28 cellular contexts compared by ENCODE assay signal in genomic region chr17:5638596-5638995, GRCh38.
"Had no signal": no experiment of that assay in that cellular context is flagged by ENCODE, and none has a peak within 500 bp of the region (broad histone marks: within the 10 kb centered on the region; RNA-seq: fewer than 3 reads in every experiment).

No MANE protein-coding gene starts in this region.

- H3K9me3 ChIP-seq: breast epithelium had no signal

- H3K4me1 ChIP-seq: breast epithelium had no signal

- FAIRE-seq: RCC 7860, TTC549 had no signal

- DNase-seq: activated B cell treated with CpG ODN at 0.5 μM for 24 hours; activated CD4-positive, alpha-beta T cell treated with anti-CD3 and anti-CD28 coated beads for 1 hour; activated CD4-positive, alpha-beta T cell treated with anti-CD3 and anti-CD28 coated beads, Interleukin-2, amount 10 ng/mL, durations not matched to agents 24 days and 14 days; activated CD4-positive, alpha-beta T cell treated with anti-CD3 and anti-CD28 coated beads, Interleukin-2, amount 50 U/mL, for 48 hours; activated CD8-positive, alpha-beta memory T cell treated with anti-CD3 and anti-CD28 coated beads, Interleukin-2, amount 10 ng/mL, durations not matched to agents 7 days and 5 days; activated effector memory CD4-positive, alpha-beta T cell treated with Interleukin-2 at 50 U/mL for 16 hours; activated naive CD4-positive, alpha-beta T cell; activated T-cell treated with anti-CD3 and anti-CD28 coated beads, Interleukin-2, amount 50 U/mL, for 24 hours; aorta; central memory CD4-positive, alpha-beta T cell; NCI-H1092; NCI-H1417; NCI-H1930; NCI-H2171; NCI-H2227 treated with DMSO at 0.1 percent for 48 hours; NCI-H446 treated with DMSO at 0.1 percent for 48 hours; NCI-H524 treated with DMSO at 0.1 percent for 48 hours; NCI-H82; NK-92 treated with Interleukin-12 subunit alpha and Interleukin-12 subunit beta, amount 100 ng/mL, for 24 hours; OCI-M1; SHP77 treated with DMSO at 0.1 percent for 48 hours; T-cell; T-helper 2 cell; T1000 had no signal

- H3K27ac ChIP-seq: breast epithelium, SK-N-MC had no signal

- H3K4me3 ChIP-seq: breast epithelium, SK-N-MC had no signal

- H3K36me3 ChIP-seq: breast epithelium had no signal

- ATAC-seq: activated CD8-positive, alpha-beta memory T cell treated with anti-CD3 and anti-CD28 coated beads, Interleukin-2, amount 10 ng/mL, durations not matched to agents 7 days and 5 days; T-cell had no signal
